Comparison of ENCODE assay signal across 1 cellular context in the genomic region with DNA sequence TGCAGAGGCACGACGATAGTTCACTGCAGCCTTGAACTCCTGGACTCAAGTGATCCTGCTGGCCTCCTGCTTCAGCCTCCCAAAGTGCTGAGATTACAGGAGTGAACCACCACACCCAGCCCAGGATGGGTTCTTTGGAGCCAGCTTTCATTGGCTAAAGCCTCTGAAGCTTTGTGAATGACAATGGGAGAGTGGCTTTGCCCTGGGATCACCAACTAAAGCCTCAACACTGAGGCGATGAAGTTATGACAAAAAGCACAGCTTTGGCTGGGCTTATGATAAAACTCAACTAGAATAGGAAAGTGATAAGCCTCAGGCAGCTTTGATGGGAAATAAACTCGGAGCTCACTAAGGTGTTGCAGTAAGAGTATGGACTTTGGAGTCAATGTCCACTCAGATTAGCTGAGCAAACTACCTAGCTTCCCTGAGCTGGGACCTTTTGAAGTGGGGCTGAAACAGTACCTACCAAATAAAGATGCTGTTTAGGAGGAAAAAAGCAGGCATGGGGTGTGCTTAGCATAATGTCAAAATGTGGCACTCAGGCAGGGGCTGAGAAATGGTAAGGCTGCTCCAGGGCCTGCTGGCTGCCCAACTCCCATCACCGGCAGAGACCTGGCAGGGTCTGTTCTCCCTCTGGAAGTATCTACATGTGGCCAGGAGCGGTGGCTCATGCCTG.
TF ChIP-seq lines count a peak whose summit lies in the region.

No MANE protein-coding gene starts in this region.

TF ChIP-seq in HepG2, 621 proteins besides CTCF, POLR2A, EP300 and RAD21 (continues in another document):
- peak; percentile 39; the same call in 1 of the 2 replicates for TF ChIP-seq BORCS8-MEF2B (CRISPR knock-in tag; IDR thresholded peaks at IDR 0.05)
- TF ChIP-seq ZNF780A (CRISPR knock-in tag; IDR thresholded peaks at IDR 0.05): no peak
- no peak; the same call in 1 of the 2 replicates for TF ChIP-seq ZC3H4 (CRISPR knock-in tag; IDR thresholded peaks at IDR 0.05; ENCODE audit: borderline replicate concordance)
- TF ChIP-seq, protein P1, sequence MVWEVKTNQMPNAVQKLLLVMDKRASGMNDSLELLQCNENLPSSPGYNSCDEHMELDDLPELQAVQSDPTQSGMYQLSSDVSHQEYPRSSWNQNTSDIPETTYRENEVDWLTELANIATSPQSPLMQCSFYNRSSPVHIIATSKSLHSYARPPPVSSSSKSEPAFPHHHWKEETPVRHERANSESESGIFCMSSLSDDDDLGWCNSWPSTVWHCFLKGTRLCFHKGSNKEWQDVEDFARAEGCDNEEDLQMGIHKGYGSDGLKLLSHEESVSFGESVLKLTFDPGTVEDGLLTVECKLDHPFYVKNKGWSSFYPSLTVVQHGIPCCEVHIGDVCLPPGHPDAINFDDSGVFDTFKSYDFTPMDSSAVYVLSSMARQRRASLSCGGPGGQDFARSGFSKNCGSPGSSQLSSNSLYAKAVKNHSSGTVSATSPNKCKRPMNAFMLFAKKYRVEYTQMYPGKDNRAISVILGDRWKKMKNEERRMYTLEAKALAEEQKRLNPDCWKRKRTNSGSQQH (CRISPR knock-in tag; IDR thresholded peaks at IDR 0.05; ENCODE audit: low read depth): no peak; the same call in 1 of the 2 replicates
- TF ChIP-seq U2AF2 (IDR thresholded peaks at IDR 0.05; ENCODE audit: low read depth, low read length): no peak
- no peak for TF ChIP-seq ZNF768 (CRISPR knock-in tag; IDR thresholded peaks at IDR 0.05)
- TF ChIP-seq HIVEP1 (CRISPR knock-in tag; IDR thresholded peaks at IDR 0.05): no peak
- no peak for TF ChIP-seq NFE2L2 (IDR thresholded peaks at IDR 0.05; ENCODE audit: low read length)
- no peak for TF ChIP-seq ZNF563 (CRISPR knock-in tag; IDR thresholded peaks at IDR 0.05)
- TF ChIP-seq KDM5A (IDR thresholded peaks at IDR 0.05; ENCODE audit: borderline replicate concordance, low read length): no peak
- no peak for TF ChIP-seq FOXP1 (IDR thresholded peaks at IDR 0.05)
- TF ChIP-seq FOXP1 (CRISPR knock-in tag; IDR thresholded peaks at IDR 0.05): 0 out of 2 replicates have a peak, but pooled peaks have one; percentile 19
- no peak for TF ChIP-seq RFXANK (CRISPR knock-in tag; IDR thresholded peaks at IDR 0.05)
- TF ChIP-seq SMC3 (IDR thresholded peaks at IDR 0.05; ENCODE audit: low read length): no peak; the same call in 1 of the 2 replicates
- peak; percentile 27 for TF ChIP-seq TEAD3 (CRISPR knock-in tag; optimal IDR thresholded peaks at IDR 0.05; ENCODE audit: borderline replicate concordance)
- TF ChIP-seq, protein P2, sequence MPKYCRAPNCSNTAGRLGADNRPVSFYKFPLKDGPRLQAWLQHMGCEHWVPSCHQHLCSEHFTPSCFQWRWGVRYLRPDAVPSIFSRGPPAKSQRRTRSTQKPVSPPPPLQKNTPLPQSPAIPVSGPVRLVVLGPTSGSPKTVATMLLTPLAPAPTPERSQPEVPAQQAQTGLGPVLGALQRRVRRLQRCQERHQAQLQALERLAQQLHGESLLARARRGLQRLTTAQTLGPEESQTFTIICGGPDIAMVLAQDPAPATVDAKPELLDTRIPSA (CRISPR knock-in tag; IDR thresholded peaks at IDR 0.05; ENCODE audit: borderline replicate concordance): no peak
- no peak for TF ChIP-seq DNMT3B (CRISPR knock-in tag; conservative IDR thresholded peaks at IDR 0.05)
- no peak for TF ChIP-seq SIN3B (IDR thresholded peaks at IDR 0.05; ENCODE audit: low read length)
- no peak for TF ChIP-seq REL (CRISPR knock-in tag; conservative IDR thresholded peaks at IDR 0.05)
- TF ChIP-seq ZBTB40 (IDR thresholded peaks at IDR 0.05): no peak
- peak; percentile 86 for TF ChIP-seq ZBTB40 (CRISPR knock-in tag; IDR thresholded peaks at IDR 0.05)
- no peak for TF ChIP-seq SMYD3 (CRISPR knock-in tag; IDR thresholded peaks at IDR 0.05)
- TF ChIP-seq PITX1 (CRISPR knock-in tag; IDR thresholded peaks at IDR 0.05): peak; percentile 73
- TF ChIP-seq FLYWCH1 (CRISPR knock-in tag; IDR thresholded peaks at IDR 0.05): no peak
- TF ChIP-seq, protein P3, sequence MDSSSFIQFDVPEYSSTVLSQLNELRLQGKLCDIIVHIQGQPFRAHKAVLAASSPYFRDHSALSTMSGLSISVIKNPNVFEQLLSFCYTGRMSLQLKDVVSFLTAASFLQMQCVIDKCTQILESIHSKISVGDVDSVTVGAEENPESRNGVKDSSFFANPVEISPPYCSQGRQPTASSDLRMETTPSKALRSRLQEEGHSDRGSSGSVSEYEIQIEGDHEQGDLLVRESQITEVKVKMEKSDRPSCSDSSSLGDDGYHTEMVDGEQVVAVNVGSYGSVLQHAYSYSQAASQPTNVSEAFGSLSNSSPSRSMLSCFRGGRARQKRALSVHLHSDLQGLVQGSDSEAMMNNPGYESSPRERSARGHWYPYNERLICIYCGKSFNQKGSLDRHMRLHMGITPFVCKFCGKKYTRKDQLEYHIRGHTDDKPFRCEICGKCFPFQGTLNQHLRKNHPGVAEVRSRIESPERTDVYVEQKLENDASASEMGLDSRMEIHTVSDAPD (CRISPR knock-in tag; IDR thresholded peaks at IDR 0.05): 0 out of 2 replicates have a peak, but pooled peaks have one; percentile 63
- TF ChIP-seq ZNF460 (CRISPR knock-in tag; IDR thresholded peaks at IDR 0.05; ENCODE audit: borderline replicate concordance): peak; percentile 82
- TF ChIP-seq ZBTB49 (CRISPR knock-in tag; IDR thresholded peaks at IDR 0.05; ENCODE audit: borderline replicate concordance): no peak
- TF ChIP-seq, protein P4, sequence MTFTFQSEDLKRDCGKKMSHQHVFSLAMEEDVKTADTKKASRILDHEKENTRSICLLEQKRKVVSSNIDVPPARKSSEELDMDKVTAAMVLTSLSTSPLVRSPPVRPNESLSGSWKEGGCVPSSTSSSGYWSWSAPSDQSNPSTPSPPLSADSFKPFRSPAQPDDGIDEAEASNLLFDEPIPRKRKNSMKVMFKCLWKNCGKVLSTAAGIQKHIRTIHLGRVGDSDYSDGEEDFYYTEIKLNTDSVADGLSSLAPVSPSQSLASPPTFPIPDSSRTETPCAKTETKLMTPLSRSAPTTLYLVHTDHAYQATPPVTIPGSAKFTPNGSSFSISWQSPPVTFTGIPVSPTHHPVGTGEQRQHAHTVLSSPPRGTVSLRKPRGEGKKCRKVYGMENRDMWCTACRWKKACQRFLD (CRISPR knock-in tag; IDR thresholded peaks at IDR 0.05; ENCODE audit: borderline replicate concordance): no peak
- peak; percentile 69; the same call in 1 of the 2 replicates for TF ChIP-seq FOXJ3 (CRISPR knock-in tag; IDR thresholded peaks at IDR 0.05; ENCODE audit: borderline replicate concordance)
- TF ChIP-seq ZNF205 (CRISPR knock-in tag; IDR thresholded peaks at IDR 0.05): peak; percentile 82; the same call in 1 of the 2 replicates
- TF ChIP-seq, protein P5, sequence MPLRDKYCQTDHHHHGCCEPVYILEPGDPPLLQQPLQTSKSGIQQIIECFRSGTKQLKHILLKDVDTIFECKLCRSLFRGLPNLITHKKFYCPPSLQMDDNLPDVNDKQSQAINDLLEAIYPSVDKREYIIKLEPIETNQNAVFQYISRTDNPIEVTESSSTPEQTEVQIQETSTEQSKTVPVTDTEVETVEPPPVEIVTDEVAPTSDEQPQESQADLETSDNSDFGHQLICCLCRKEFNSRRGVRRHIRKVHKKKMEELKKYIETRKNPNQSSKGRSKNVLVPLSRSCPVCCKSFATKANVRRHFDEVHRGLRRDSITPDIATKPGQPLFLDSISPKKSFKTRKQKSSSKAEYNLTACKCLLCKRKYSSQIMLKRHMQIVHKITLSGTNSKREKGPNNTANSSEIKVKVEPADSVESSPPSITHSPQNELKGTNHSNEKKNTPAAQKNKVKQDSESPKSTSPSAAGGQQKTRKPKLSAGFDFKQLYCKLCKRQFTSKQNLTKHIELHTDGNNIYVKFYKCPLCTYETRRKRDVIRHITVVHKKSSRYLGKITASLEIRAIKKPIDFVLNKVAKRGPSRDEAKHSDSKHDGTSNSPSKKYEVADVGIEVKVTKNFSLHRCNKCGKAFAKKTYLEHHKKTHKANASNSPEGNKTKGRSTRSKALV (CRISPR knock-in tag; IDR thresholded peaks at IDR 0.05): 0 out of 2 replicates have a peak, but pooled peaks have one; percentile 57
- TF ChIP-seq NFKBIZ (CRISPR knock-in tag; IDR thresholded peaks at IDR 0.05): no peak
- TF ChIP-seq TBL1XR1 (IDR thresholded peaks at IDR 0.05; ENCODE audit: borderline replicate concordance, low read length, partially characterized antibody): no peak
- TF ChIP-seq ZNF367 (CRISPR knock-in tag; IDR thresholded peaks at IDR 0.05; ENCODE audit: borderline replicate concordance): no peak
- TF ChIP-seq, protein P6, sequence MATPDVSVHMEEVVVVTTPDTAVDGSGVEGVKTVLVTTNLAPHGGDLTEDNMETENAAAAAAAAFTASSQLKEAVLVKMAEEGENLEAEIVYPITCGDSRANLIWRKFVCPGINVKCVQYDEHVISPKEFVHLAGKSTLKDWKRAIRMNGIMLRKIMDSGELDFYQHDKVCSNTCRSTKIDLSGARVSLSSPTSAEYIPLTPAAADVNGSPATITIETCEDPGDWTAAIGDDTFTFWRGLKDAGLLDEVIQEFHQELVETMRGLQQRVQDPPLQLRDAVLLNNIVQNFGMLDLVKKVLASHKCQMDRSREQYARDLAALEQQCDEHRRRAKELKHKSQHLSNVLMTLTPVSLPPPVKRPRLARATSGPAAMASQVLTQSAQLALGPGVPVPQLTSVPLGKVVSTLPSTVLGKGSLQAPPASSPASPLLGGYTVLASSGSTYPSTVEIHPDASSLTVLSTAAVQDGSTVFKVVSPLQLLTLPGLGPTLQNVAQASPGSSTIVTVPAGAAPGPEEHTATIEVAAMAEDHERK (CRISPR knock-in tag; IDR thresholded peaks at IDR 0.05; ENCODE audit: low read depth): no peak
- no peak for TF ChIP-seq ZNF75D (CRISPR knock-in tag; IDR thresholded peaks at IDR 0.05; ENCODE audit: borderline replicate concordance)
